ENCODE assay signal across 2 cellular contexts in the genomic region with DNA sequence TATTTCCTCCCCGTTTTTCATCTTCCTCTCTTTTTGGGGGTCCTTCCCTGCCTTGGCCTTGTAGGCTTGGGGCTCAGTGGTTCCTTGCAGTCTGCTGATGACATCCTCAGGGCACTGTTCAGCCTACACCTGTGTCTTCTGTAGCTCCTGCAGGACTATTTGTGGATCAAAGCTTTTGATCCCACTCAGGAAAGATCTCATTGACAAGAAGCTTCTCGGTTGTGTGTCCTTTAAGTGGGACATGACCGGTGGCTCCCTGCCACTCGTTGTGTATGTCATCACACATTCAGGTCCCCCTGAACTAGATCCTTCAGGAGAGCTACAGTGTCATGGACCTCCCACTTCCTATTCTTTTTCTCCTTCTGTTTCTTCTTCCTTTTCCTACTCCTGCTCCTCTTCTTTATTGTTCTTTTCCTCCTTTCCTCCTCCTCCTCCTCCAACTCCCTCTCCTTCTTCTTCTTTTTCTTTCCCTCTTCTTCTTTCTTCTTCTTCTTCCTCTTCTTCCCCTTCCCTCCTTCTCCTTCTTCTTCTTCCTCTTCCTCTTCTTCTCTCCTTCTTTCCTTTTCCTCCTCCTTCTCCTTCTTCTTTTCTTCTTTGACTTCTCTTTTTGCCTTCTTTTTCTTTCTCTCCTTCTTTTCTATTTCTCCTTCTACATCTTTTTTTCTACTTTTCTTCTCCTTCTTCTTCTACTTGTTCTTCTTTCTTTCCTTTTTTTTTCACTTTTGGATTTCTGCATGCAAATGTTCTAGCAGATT.
TF ChIP-seq lines count a peak whose summit lies in the region.

No MANE protein-coding gene starts in this region.

TF ChIP-seq in SK-N-SH, 30 proteins besides CTCF, POLR2A, EP300 and RAD21 (continued from another document):
- TF ChIP-seq CHD2 (IDR thresholded peaks at IDR 0.05; ENCODE audit: low read length, partially characterized antibody) (no peak), FOSL2 (IDR thresholded peaks at IDR 0.05; ENCODE audit: borderline replicate concordance, low read depth) (no peak), MXI1 (IDR thresholded peaks at IDR 0.05; ENCODE audit: low read depth, low read length) (no peak), NFIC (IDR thresholded peaks at IDR 0.05; ENCODE audit: borderline replicate concordance) (no peak), ELF1 (IDR thresholded peaks at IDR 0.05) (no peak), PBX3 (IDR thresholded peaks at IDR 0.05) (no peak), GABPA (IDR thresholded peaks at IDR 0.05; ENCODE audit: low read depth) (no peak), TAF1 (IDR thresholded peaks at IDR 0.05; ENCODE audit: borderline replicate concordance, low read depth, low read length) (no peak), RXRA (IDR thresholded peaks at IDR 0.05; ENCODE audit: borderline replicate concordance, low read depth) (no peak), FOXJ3 (CRISPR knock-in tag; IDR thresholded peaks at IDR 0.05) (no peak), REST (IDR thresholded peaks at IDR 0.05; ENCODE audit: low read depth, low read length) (no peak), MEF2A (IDR thresholded peaks at IDR 0.05; ENCODE audit: borderline replicate concordance, low read depth) (no peak), SIN3A (IDR thresholded peaks at IDR 0.05; ENCODE audit: borderline replicate concordance, low read depth, low read length) (no peak), FOXM1 (IDR thresholded peaks at IDR 0.05; ENCODE audit: low read depth) (no peak), GATA2 (CRISPR knock-in tag; IDR thresholded peaks at IDR 0.05) (no peak)
- TF ChIP-seq, protein P1, sequence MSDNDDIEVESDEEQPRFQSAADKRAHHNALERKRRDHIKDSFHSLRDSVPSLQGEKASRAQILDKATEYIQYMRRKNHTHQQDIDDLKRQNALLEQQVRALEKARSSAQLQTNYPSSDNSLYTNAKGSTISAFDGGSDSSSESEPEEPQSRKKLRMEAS (IDR thresholded peaks at IDR 0.05; ENCODE audit: low read depth), result no peak

TF ChIP-seq in SK-N-SH treated with all-trans-retinoic acid at 6 μM for 48 hours, 23 proteins besides CTCF, POLR2A, EP300 and RAD21 (continued from another document):
- TF ChIP-seq CSRNP3 (CRISPR knock-in tag; IDR thresholded peaks at IDR 0.05) (no peak), CREB5 (CRISPR knock-in tag; IDR thresholded peaks at IDR 0.05; ENCODE audit: low read depth) (no peak), BACH2 (CRISPR knock-in tag; IDR thresholded peaks at IDR 0.05; ENCODE audit: borderline replicate concordance) (no peak), TOX (CRISPR knock-in tag; IDR thresholded peaks at IDR 0.05; ENCODE audit: borderline replicate concordance) (no peak), GLIS3 (CRISPR knock-in tag; IDR thresholded peaks at IDR 0.05) (no peak), CSDC2 (CRISPR knock-in tag; IDR thresholded peaks at IDR 0.05) (no peak), ZFP3 (CRISPR knock-in tag; IDR thresholded peaks at IDR 0.05) (no peak), PPARA (CRISPR knock-in tag; IDR thresholded peaks at IDR 0.05; ENCODE audit: borderline replicate concordance) (no peak), ZNF8 (CRISPR knock-in tag; IDR thresholded peaks at IDR 0.05) (no peak), ZNF70 (CRISPR knock-in tag; IDR thresholded peaks at IDR 0.05) (no peak), TCF4 (CRISPR knock-in tag; IDR thresholded peaks at IDR 0.05; ENCODE audit: borderline replicate concordance) (no peak), TSHZ2 (CRISPR knock-in tag; IDR thresholded peaks at IDR 0.05) (no peak), OSR1 (CRISPR knock-in tag; IDR thresholded peaks at IDR 0.05) (no peak), ZNF565 (CRISPR knock-in tag; conservative IDR thresholded peaks at IDR 0.05; ENCODE audit: low read depth) (no peak), ZC3H10 (CRISPR knock-in tag; IDR thresholded peaks at IDR 0.05) (no peak), RARB (CRISPR knock-in tag; IDR thresholded peaks at IDR 0.05) (no peak), ARNTL (CRISPR knock-in tag; IDR thresholded peaks at IDR 0.05; ENCODE audit: borderline replicate concordance, low read depth) (no peak)
- TF ChIP-seq, protein P2, sequence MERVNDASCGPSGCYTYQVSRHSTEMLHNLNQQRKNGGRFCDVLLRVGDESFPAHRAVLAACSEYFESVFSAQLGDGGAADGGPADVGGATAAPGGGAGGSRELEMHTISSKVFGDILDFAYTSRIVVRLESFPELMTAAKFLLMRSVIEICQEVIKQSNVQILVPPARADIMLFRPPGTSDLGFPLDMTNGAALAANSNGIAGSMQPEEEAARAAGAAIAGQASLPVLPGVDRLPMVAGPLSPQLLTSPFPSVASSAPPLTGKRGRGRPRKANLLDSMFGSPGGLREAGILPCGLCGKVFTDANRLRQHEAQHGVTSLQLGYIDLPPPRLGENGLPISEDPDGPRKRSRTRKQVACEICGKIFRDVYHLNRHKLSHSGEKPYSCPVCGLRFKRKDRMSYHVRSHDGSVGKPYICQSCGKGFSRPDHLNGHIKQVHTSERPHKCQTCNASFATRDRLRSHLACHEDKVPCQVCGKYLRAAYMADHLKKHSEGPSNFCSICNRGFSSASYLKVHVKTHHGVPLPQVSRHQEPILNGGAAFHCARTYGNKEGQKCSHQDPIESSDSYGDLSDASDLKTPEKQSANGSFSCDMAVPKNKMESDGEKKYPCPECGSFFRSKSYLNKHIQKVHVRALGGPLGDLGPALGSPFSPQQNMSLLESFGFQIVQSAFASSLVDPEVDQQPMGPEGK (CRISPR knock-in tag; IDR thresholded peaks at IDR 0.05; ENCODE audit: borderline replicate concordance), result no peak
